ENCODE assay signal across 31 cellular contexts in genomic region chr5:155897761-155898160, GRCh38.
"Had no signal": no experiment of that assay in that cellular context is flagged by ENCODE, and none has a peak within 500 bp of the region (broad histone marks: within the 10 kb centered on the region; RNA-seq: fewer than 3 reads in every experiment).

No MANE protein-coding gene starts in this region.

- H3K4me1 ChIP-seq: breast epithelium, right lobe of liver, vagina had no signal

- H3K4me1 Mint-ChIP-seq: activated CD4-positive, alpha-beta T cell treated with anti-CD3 and anti-CD28 coated beads, Interleukin-2, amount 10 ng/mL, durations not matched to agents 24 days and 14 days had no signal

- DNase-seq: activated CD4-positive, alpha-beta memory T cell treated with anti-CD3 and anti-CD28 coated beads for 36 hours; activated CD4-positive, alpha-beta T cell treated with anti-CD3 and anti-CD28 coated beads, Interleukin-2, amount 10 ng/mL, durations not matched to agents 24 days and 14 days; activated CD4-positive, CD25-positive, alpha-beta regulatory T cell treated with anti-CD3 and anti-CD28 coated beads, Interleukin-2, amount 50 U/mL, for 72 hours; activated CD8-positive, alpha-beta memory T cell treated with anti-CD3 and anti-CD28 coated beads, Interleukin-2, amount 50 U/mL, for 4 hours; activated effector memory CD4-positive, alpha-beta T cell treated with anti-CD3 and anti-CD28 coated beads, Interleukin-2, amount 50 U/mL, for 16 hours; activated naive CD4-positive, alpha-beta T cell treated with anti-CD3 and anti-CD28 coated beads, Interleukin-2, amount 50 U/mL, for 16 hours; activated T-cell treated with anti-CD3 and anti-CD28 coated beads, Interleukin-2, amount 50 U/mL, for 1 hour; amygdala; central memory CD4-positive, alpha-beta T cell; effector CD4-positive, alpha-beta T cell; gastrocnemius medialis; glutamatergic neuron; left ventricle myocardium inferior; mesendoderm; right lobe of liver; stimulated activated CD4-positive, alpha-beta T cell treated with anti-CD3 and anti-CD28 coated beads, Interleukin-4, amount 100 ng/mL, for 24 hours; T1000 had no signal

- FAIRE-seq: islet of Langerhans had no signal

- H3K27me3 ChIP-seq: breast epithelium, esophagus muscularis mucosa, gastrocnemius medialis, right lobe of liver, vagina had no signal

- H3K36me3 Mint-ChIP-seq: activated CD4-positive, alpha-beta memory T cell treated with anti-CD3 and anti-CD28 coated beads for 36 hours; natural killer cell treated with Interleukin-12 subunit alpha and Interleukin-12 subunit beta and Interleukin-15 and Interleukin-18, amount 100 ng/mL, for 72 hours; stimulated activated effector memory CD8-positive, alpha-beta T cell treated with anti-CD3 and anti-CD28 coated beads, Interleukin-12 subunit alpha, Interleukin-12 subunit beta, amount 100 ng/mL, for 72 hours; type B pancreatic cell had no signal

- H3K9me3 Mint-ChIP-seq: activated CD4-positive, alpha-beta memory T cell treated with anti-CD3 and anti-CD28 coated beads for 36 hours; activated CD4-positive, alpha-beta T cell treated with anti-CD3 and anti-CD28 coated beads, Interleukin-2, amount 10 ng/mL, durations not matched to agents 24 days and 14 days; activated T-helper 1 cell treated with anti-CD3 and anti-CD28 coated beads, Interleukin-12 subunit alpha, Interleukin-12 subunit beta, Interleukin-2, Interleukin-4 antibody, amounts not matched to agents 30 ng/mL and 10 ng/mL and 1 ng/mL, durations not matched to agents 14 hours and 24 hours and 36 hours; dendritic cell treated with granulocyte-macrophage colony-stimulating factor and Interleukin-4, amounts not matched to agents 40 ng/mL and 50 ng/mL, for 4 days; stimulated activated effector memory CD8-positive, alpha-beta T cell treated with anti-CD3 and anti-CD28 coated beads, Interleukin-12 subunit alpha, Interleukin-12 subunit beta, amount 100 ng/mL, for 72 hours; stimulated activated naive CD8-positive, alpha-beta T cell treated with anti-CD3 and anti-CD28 coated beads, Interleukin-15, Interleukin-2, amounts not matched to agents 100 ng/mL and 50 ng/mL, for 24 hours; type B pancreatic cell had no signal

- H3K4me3 ChIP-seq: breast epithelium, esophagus muscularis mucosa, gastrocnemius medialis, left ventricle myocardium inferior, lung, right lobe of liver, skin epidermis, thoracic aorta, vagina had no signal

- H3K27ac ChIP-seq: breast epithelium, esophagus muscularis mucosa, gastrocnemius medialis, left ventricle myocardium inferior, right lobe of liver, thoracic aorta, vagina had no signal

- H3K4me3 Mint-ChIP-seq: activated CD4-positive, alpha-beta memory T cell treated with anti-CD3 and anti-CD28 coated beads for 36 hours; activated CD4-positive, alpha-beta T cell treated with anti-CD3 and anti-CD28 coated beads, Interleukin-2, amount 10 ng/mL, durations not matched to agents 24 days and 14 days; activated T-helper 1 cell treated with anti-CD3 and anti-CD28 coated beads, Interleukin-12 subunit alpha, Interleukin-12 subunit beta, Interleukin-2, Interleukin-4 antibody, amounts not matched to agents 30 ng/mL and 10 ng/mL and 1 ng/mL, durations not matched to agents 14 hours and 24 hours and 36 hours; dendritic cell treated with granulocyte-macrophage colony-stimulating factor and Interleukin-4, amounts not matched to agents 40 ng/mL and 50 ng/mL, for 4 days; natural killer cell treated with Interleukin-12 subunit alpha and Interleukin-12 subunit beta and Interleukin-15 and Interleukin-18, amount 100 ng/mL, for 72 hours; stimulated activated effector memory CD8-positive, alpha-beta T cell treated with anti-CD3 and anti-CD28 coated beads, Interleukin-12 subunit alpha, Interleukin-12 subunit beta, amount 100 ng/mL, for 72 hours; stimulated activated naive CD8-positive, alpha-beta T cell treated with anti-CD3 and anti-CD28 coated beads, Interleukin-15, Interleukin-2, amounts not matched to agents 100 ng/mL and 50 ng/mL, for 24 hours; type B pancreatic cell had no signal

- H3K9me3 ChIP-seq: breast epithelium, esophagus muscularis mucosa, gastrocnemius medialis, left ventricle myocardium inferior, right lobe of liver, thoracic aorta, vagina had no signal

- H3K27me3 Mint-ChIP-seq: activated CD4-positive, alpha-beta memory T cell treated with anti-CD3 and anti-CD28 coated beads for 36 hours; activated CD4-positive, alpha-beta T cell treated with anti-CD3 and anti-CD28 coated beads, Interleukin-2, amount 10 ng/mL, durations not matched to agents 24 days and 14 days; dendritic cell treated with granulocyte-macrophage colony-stimulating factor and Interleukin-4, amounts not matched to agents 40 ng/mL and 50 ng/mL, for 4 days; stimulated activated naive CD8-positive, alpha-beta T cell treated with anti-CD3 and anti-CD28 coated beads, Interleukin-15, Interleukin-2, amounts not matched to agents 100 ng/mL and 50 ng/mL, for 24 hours; type B pancreatic cell had no signal

- H3K27ac Mint-ChIP-seq: activated CD4-positive, alpha-beta memory T cell treated with anti-CD3 and anti-CD28 coated beads for 36 hours; activated CD4-positive, alpha-beta T cell treated with anti-CD3 and anti-CD28 coated beads, Interleukin-2, amount 10 ng/mL, durations not matched to agents 24 days and 14 days; activated T-helper 1 cell treated with anti-CD3 and anti-CD28 coated beads, Interleukin-12 subunit alpha, Interleukin-12 subunit beta, Interleukin-2, Interleukin-4 antibody, amounts not matched to agents 30 ng/mL and 10 ng/mL and 1 ng/mL, durations not matched to agents 14 hours and 24 hours and 36 hours; dendritic cell treated with granulocyte-macrophage colony-stimulating factor and Interleukin-4, amounts not matched to agents 40 ng/mL and 50 ng/mL, for 4 days; natural killer cell treated with Interleukin-12 subunit alpha and Interleukin-12 subunit beta and Interleukin-15 and Interleukin-18, amount 100 ng/mL, for 72 hours; progenitor cell of endocrine pancreas; stimulated activated effector memory CD8-positive, alpha-beta T cell treated with anti-CD3 and anti-CD28 coated beads, Interleukin-12 subunit alpha, Interleukin-12 subunit beta, amount 100 ng/mL, for 72 hours; stimulated activated naive CD8-positive, alpha-beta T cell treated with anti-CD3 and anti-CD28 coated beads, Interleukin-15, Interleukin-2, amounts not matched to agents 100 ng/mL and 50 ng/mL, for 24 hours; type B pancreatic cell had no signal

- H3K36me3 ChIP-seq: breast epithelium, esophagus muscularis mucosa, gastrocnemius medialis, left ventricle myocardium inferior, right lobe of liver, thoracic aorta, vagina had no signal
